Comparison of ENCODE assay signal across 1 cellular context in the genomic region with DNA sequence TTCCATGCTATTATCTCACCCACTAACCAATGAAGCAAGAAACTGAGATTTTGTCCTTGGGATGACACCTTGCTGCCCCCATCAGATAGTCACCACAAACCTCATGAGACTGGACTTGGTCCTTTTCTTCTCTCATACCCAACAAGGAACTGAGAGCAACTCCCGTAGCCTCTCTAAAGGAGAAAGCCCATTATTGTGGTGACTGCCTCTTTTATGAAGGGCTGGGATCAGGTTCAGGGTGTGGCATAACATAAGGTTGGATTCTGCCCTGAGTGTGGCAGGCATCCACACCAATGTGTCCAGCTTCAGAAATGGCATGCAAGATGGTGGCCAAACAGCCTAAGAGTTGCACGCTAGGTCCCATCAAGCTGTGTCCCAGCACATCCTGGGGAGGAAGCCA.
TF ChIP-seq lines count a peak whose summit lies in the region.

No MANE protein-coding gene starts in this region.

TF ChIP-seq in HepG2, 621 proteins besides CTCF, POLR2A, EP300 and RAD21:
- no peak for TF ChIP-seq JUND (CRISPR knock-in tag; IDR thresholded peaks at IDR 0.05)
- TF ChIP-seq, protein P1, sequence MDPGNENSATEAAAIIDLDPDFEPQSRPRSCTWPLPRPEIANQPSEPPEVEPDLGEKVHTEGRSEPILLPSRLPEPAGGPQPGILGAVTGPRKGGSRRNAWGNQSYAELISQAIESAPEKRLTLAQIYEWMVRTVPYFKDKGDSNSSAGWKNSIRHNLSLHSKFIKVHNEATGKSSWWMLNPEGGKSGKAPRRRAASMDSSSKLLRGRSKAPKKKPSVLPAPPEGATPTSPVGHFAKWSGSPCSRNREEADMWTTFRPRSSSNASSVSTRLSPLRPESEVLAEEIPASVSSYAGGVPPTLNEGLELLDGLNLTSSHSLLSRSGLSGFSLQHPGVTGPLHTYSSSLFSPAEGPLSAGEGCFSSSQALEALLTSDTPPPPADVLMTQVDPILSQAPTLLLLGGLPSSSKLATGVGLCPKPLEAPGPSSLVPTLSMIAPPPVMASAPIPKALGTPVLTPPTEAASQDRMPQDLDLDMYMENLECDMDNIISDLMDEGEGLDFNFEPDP (CRISPR knock-in tag; conservative IDR thresholded peaks at IDR 0.05): 0 out of 2 replicates have a peak, but pooled peaks have one; percentile 27
